ENCODE assay signal across 8 cellular contexts in genomic region chr22:20084547-20085413, GRCh38. TPM values are rescaled to one million over a fixed set of nuclear protein-coding genes. Genes with fewer than 3 reads are reported as not detected.
A peak's percentile ranks its signal among the peaks of the same experiment; 100 is the strongest.
DNase-seq lines count a peak whose midpoint lies in the region; ATAC-seq and TF ChIP-seq lines count a peak whose summit lies in the region.

No MANE protein-coding gene starts in this region.

- H3K4me1 Mint-ChIP-seq in CD4-positive, alpha-beta memory T cell, result peaks cover 33 to 57% (median 43%) of the 10 kb centered on the region in 4 donors
- peaks cover 53% of the 10 kb centered on the region for H3K4me1 Mint-ChIP-seq in activated naive CD8-positive, alpha-beta T cell treated with anti-CD3 and anti-CD28 coated beads, Interleukin-2, amount 50 U/mL, for 24 hours
- H3K4me1 Mint-ChIP-seq in stimulated activated memory B cell treated with anti-CD40 and anti-IgM and Interleukin-4, amounts not matched to agents 10 μg/mL and 1 μg/mL and 100 μg/mL, for 72 hours, result peaks cover 51% of the 10 kb centered on the region

- ATAC-seq in activated naive CD8-positive, alpha-beta T cell treated with anti-CD3 and anti-CD28 coated beads, Interleukin-2, amount 50 U/mL, for 24 hours, result no peak
- no peak for ATAC-seq in stimulated activated memory B cell treated with anti-CD40 and anti-IgM and Interleukin-4, amounts not matched to agents 10 μg/mL and 1 μg/mL and 100 μg/mL, for 72 hours
- no peak for ATAC-seq in HG02798 (IDR thresholded peaks at IDR 0.05; ENCODE audit: poor library complexity, unreplicated experiment)

- DNase-seq in CD4-positive, alpha-beta memory T cell, result no peak
- peak; percentile 51 for DNase-seq in activated naive CD8-positive, alpha-beta T cell treated with anti-CD3 and anti-CD28 coated beads, Interleukin-2, amount 50 U/mL, for 24 hours
- DNase-seq in mesendoderm (peak; percentile 68), GM19238 (ENCODE audit: insufficient read length, low spot score) (no peak), hepatic stellate cell (ENCODE audit: low spot score) (no peak)

- H2BK5ac ChIP-seq in mesendoderm (ENCODE audit: low read length), result no peak overlapping the region

- no CpG with 5 or more reads among the region's 23 CpGs for WGBS in mesendoderm (ENCODE audit: extremely low coverage, insufficient coverage, low lambda C conversion rate)

- no peaks in the 10 kb centered on the region for H3K9me3 Mint-ChIP-seq in CD4-positive, alpha-beta memory T cell
- H3K9me3 Mint-ChIP-seq in activated naive CD8-positive, alpha-beta T cell treated with anti-CD3 and anti-CD28 coated beads, Interleukin-2, amount 50 U/mL, for 24 hours, result no peaks in the 10 kb centered on the region
- H3K9me3 Mint-ChIP-seq in stimulated activated memory B cell treated with anti-CD40 and anti-IgM and Interleukin-4, amounts not matched to agents 10 μg/mL and 1 μg/mL and 100 μg/mL, for 72 hours, result no peaks in the 10 kb centered on the region

- no peak overlapping the region for H3K27ac ChIP-seq in CD4-positive, alpha-beta memory T cell (ENCODE audit: low read depth, low read length)
- peak overlapping the region; percentile 2 for H3K27ac ChIP-seq in HEK293 (ENCODE audit: extremely low read depth, low read depth, low read length)
- no peak overlapping the region for H3K27ac ChIP-seq in mesendoderm (ENCODE audit: low read depth, low read length)

- H4K5ac ChIP-seq in mesendoderm (ENCODE audit: low read length), result no peak overlapping the region

- H3K4me2 ChIP-seq in mesendoderm (ENCODE audit: low read length), result no peak overlapping the region

- H3K9ac ChIP-seq in mesendoderm (ENCODE audit: low read length), result peak overlapping the region; percentile 79

- H2BK15ac ChIP-seq in mesendoderm (replicated peaks; ENCODE audit: low read depth), result no peak overlapping the region

- H3K18ac ChIP-seq in mesendoderm (ENCODE audit: low read length), result no peak overlapping the region

- H3K56ac ChIP-seq in mesendoderm (ENCODE audit: low read length), result peak overlapping the region; percentile 80

- no peak overlapping the region for H3K4ac ChIP-seq in mesendoderm (ENCODE audit: low read depth, low read length)

- peak overlapping the region in 3 of 8 donors; percentile 10 to 61 (median 57) for H3K4me3 Mint-ChIP-seq in CD4-positive, alpha-beta memory T cell
- no peak overlapping the region for H3K4me3 Mint-ChIP-seq in activated naive CD8-positive, alpha-beta T cell treated with anti-CD3 and anti-CD28 coated beads, Interleukin-2, amount 50 U/mL, for 24 hours
- no peak overlapping the region for H3K4me3 Mint-ChIP-seq in stimulated activated memory B cell treated with anti-CD40 and anti-IgM and Interleukin-4, amounts not matched to agents 10 μg/mL and 1 μg/mL and 100 μg/mL, for 72 hours

- no peak overlapping the region for H2BK120ac ChIP-seq in mesendoderm (ENCODE audit: low read depth, low read length)

- intact Hi-C loops in CD4-positive, alpha-beta memory T cell (cut with micrococcal nuclease), result no loop called here

- TF ChIP-seq CTCF in HEK293 (tag by site-specific recombination; IDR thresholded peaks at IDR 0.05), result peak; percentile 76

- H3K36me3 Mint-ChIP-seq in CD4-positive, alpha-beta memory T cell, result peaks cover 37 to 44% of the 10 kb centered on the region in 2 donors
- peaks cover 44% of the 10 kb centered on the region for H3K36me3 Mint-ChIP-seq in activated naive CD8-positive, alpha-beta T cell treated with anti-CD3 and anti-CD28 coated beads, Interleukin-2, amount 50 U/mL, for 24 hours (ENCODE audit: low read depth)
- H3K36me3 Mint-ChIP-seq in stimulated activated memory B cell treated with anti-CD40 and anti-IgM and Interleukin-4, amounts not matched to agents 10 μg/mL and 1 μg/mL and 100 μg/mL, for 72 hours, result peaks cover 37% of the 10 kb centered on the region

- H2AK5ac ChIP-seq in mesendoderm (ENCODE audit: low read length), result peak overlapping the region; percentile 76

- H3K27me3 Mint-ChIP-seq in CD4-positive, alpha-beta memory T cell, result no peaks in the 10 kb centered on the region
- H3K27me3 Mint-ChIP-seq in activated naive CD8-positive, alpha-beta T cell treated with anti-CD3 and anti-CD28 coated beads, Interleukin-2, amount 50 U/mL, for 24 hours, result no peaks in the 10 kb centered on the region
- no peaks in the 10 kb centered on the region for H3K27me3 Mint-ChIP-seq in stimulated activated memory B cell treated with anti-CD40 and anti-IgM and Interleukin-4, amounts not matched to agents 10 μg/mL and 1 μg/mL and 100 μg/mL, for 72 hours

- H3K23ac ChIP-seq in mesendoderm (ENCODE audit: low read length), result peak overlapping the region; percentile 80

- POLR2A ChIA-PET in CD4-positive, alpha-beta memory T cell (lab: Charles Lee; ENCODE audit: partially characterized antibody), result no interaction called here
- POLR2A ChIA-PET in HEK293 (lab: Yijun Ruan, JAX), result interaction anchor here (0.7 kb wide), 1 partner anchor 34 kb away, joined by 3 read pairs; no protein-coding TSS in a partner anchor

- peaks cover 45% of the 10 kb centered on the region for H3K79me1 ChIP-seq in mesendoderm (ENCODE audit: low read length)

- CTCF ChIA-PET in CD4-positive, alpha-beta memory T cell (lab: Charles Lee; ENCODE audit: partially characterized antibody), result no interaction called here
- CTCF ChIA-PET in HEK293 (lab: Yijun Ruan, JAX), result interaction anchor here (0.6 to 2.6 kb wide), 9 partner anchors 9 to 69 kb away, joined by 3 to 11 read pairs (median 4); no protein-coding TSS in a partner anchor

- H3K4me3 ChIP-seq in CD4-positive, alpha-beta memory T cell (ENCODE audit: low read length in 2 of 2), result no peak overlapping the region
- no peak overlapping the region for H3K4me3 ChIP-seq in HEK293 (ENCODE audit: low read depth, low read length)
- no peak overlapping the region for H3K4me3 ChIP-seq in mesendoderm (ENCODE audit: low read length)

- H3K79me2 ChIP-seq in mesendoderm (ENCODE audit: control insufficient read depth, insufficient read depth, low read length), result peaks cover 64% of the 10 kb centered on the region

- H3K27ac Mint-ChIP-seq in CD4-positive, alpha-beta memory T cell, result peak overlapping the region in 4 of 7 donors; percentile 46 to 88 (median 56)
- peak overlapping the region; percentile 54 for H3K27ac Mint-ChIP-seq in activated naive CD8-positive, alpha-beta T cell treated with anti-CD3 and anti-CD28 coated beads, Interleukin-2, amount 50 U/mL, for 24 hours
- H3K27ac Mint-ChIP-seq in stimulated activated memory B cell treated with anti-CD40 and anti-IgM and Interleukin-4, amounts not matched to agents 10 μg/mL and 1 μg/mL and 100 μg/mL, for 72 hours, result no peak overlapping the region

- no peaks in the 10 kb centered on the region for H3K27me3 ChIP-seq in CD4-positive, alpha-beta memory T cell (ENCODE audit: insufficient read depth, low read length)
- H3K27me3 ChIP-seq in mesendoderm (ENCODE audit: insufficient read depth, low read length, poor library complexity), result no peaks in the 10 kb centered on the region

- H4K8ac ChIP-seq in mesendoderm (ENCODE audit: low read depth, low read length), result no peak overlapping the region

- peaks cover 42% of the 10 kb centered on the region for H3K36me3 ChIP-seq in CD4-positive, alpha-beta memory T cell (ENCODE audit: insufficient read depth, low read length)
- H3K36me3 ChIP-seq in HEK293 (ENCODE audit: control insufficient read depth in 2 of 2, insufficient read depth in 1 of 2, low read length in 2 of 2) (peaks cover 18 to 84% of the 10 kb centered on the region in 2 experiments), mesendoderm (ENCODE audit: control insufficient read depth, insufficient read depth, low read length) (peaks cover 31% of the 10 kb centered on the region)

- H3K4me1 ChIP-seq in CD4-positive, alpha-beta memory T cell (ENCODE audit: insufficient read depth, low read length), result peaks cover 43% of the 10 kb centered on the region
- H3K4me1 ChIP-seq in HEK293 (ENCODE audit: control insufficient read depth, insufficient read depth, low read length) (no peaks in the 10 kb centered on the region; the same call in 1 of the 2 replicates), mesendoderm (ENCODE audit: control insufficient read depth, low read depth, low read length) (peaks cover 18% of the 10 kb centered on the region)

- no peaks in the 10 kb centered on the region for H3K9me3 ChIP-seq in CD4-positive, alpha-beta memory T cell (ENCODE audit: control insufficient read depth in 1 of 2, low read length in 2 of 2)
- no peaks in the 10 kb centered on the region for H3K9me3 ChIP-seq in HEK293 (ENCODE audit: control insufficient read depth, insufficient read depth, low read depth, low read length)

TF ChIP-seq in HEK293, 187 proteins besides CTCF, POLR2A, EP300 and RAD21 (continues in another document):
- TF ChIP-seq SCRT1 (tag by site-specific recombination; IDR thresholded peaks at IDR 0.05; ENCODE audit: borderline replicate concordance), result 0 out of 2 replicates have a peak, but pooled peaks have one; percentile 34
- peak; percentile 39; the same call in 1 of the 2 replicates for TF ChIP-seq ZNF335 (tag by site-specific recombination; conservative IDR thresholded peaks at IDR 0.05)
- TF ChIP-seq ZFP69B (tag by site-specific recombination; IDR thresholded peaks at IDR 0.05), result peak; percentile 93
- 0 out of 2 replicates have a peak, but pooled peaks have one; percentile 24 for TF ChIP-seq ZIC2 (tag by site-specific recombination; IDR thresholded peaks at IDR 0.05)
- 0 out of 2 replicates have a peak, but pooled peaks have one; percentile 39 for TF ChIP-seq ZNF561 (tag by site-specific recombination; IDR thresholded peaks at IDR 0.05; ENCODE audit: borderline replicate concordance)
- peak; percentile 47; the same call in 1 of the 2 replicates for TF ChIP-seq ZNF2 (tag by site-specific recombination; IDR thresholded peaks at IDR 0.05)
- peak; percentile 61 for TF ChIP-seq ZBTB17 (tag by site-specific recombination; IDR thresholded peaks at IDR 0.05)
- 0 out of 2 replicates have a peak, but pooled peaks have one; percentile 24 for TF ChIP-seq ZFHX2 (tag by site-specific recombination; conservative IDR thresholded peaks at IDR 0.05)
- TF ChIP-seq PRDM1 (tag by site-specific recombination; IDR thresholded peaks at IDR 0.05), result no peak
- peak; percentile 68; the same call in 1 of the 2 replicates for TF ChIP-seq ZBTB48 (tag by site-specific recombination; IDR thresholded peaks at IDR 0.05)

RNA-seq across cellular contexts. Expression of gene DGCR8, which starts 4.7 kb away (rescaled TPM):
- total RNA-seq in CD4-positive, alpha-beta memory T cell, result 10 to 100 TPM; 47.6 to 48.2 TPM
- polyA plus RNA-seq in CD4-positive, alpha-beta memory T cell, result 1 to 10 TPM; 2.2 to 5.1 TPM
- 26.3 TPM for polyA plus RNA-seq in mesendoderm (2013, experiment 1 of 2)
- 27.0 TPM for polyA plus RNA-seq in mesendoderm (2013, experiment 2 of 2)

RNA-seq across cellular contexts. Expression of gene RANBP1, which starts 31.1 kb away (rescaled TPM):
- 10 to 100 TPM; 61.9 to 67.9 TPM for total RNA-seq in CD4-positive, alpha-beta memory T cell
- 100 to 1,000 TPM in 1 of 2 donors, 10 to 100 TPM in 1; 87.0 to 111 TPM for polyA plus RNA-seq in CD4-positive, alpha-beta memory T cell
- 750 TPM for polyA plus RNA-seq in mesendoderm (2013, experiment 1 of 2)
- 738 TPM for polyA plus RNA-seq in mesendoderm (2013, experiment 2 of 2)

RNA-seq across cellular contexts. Expression of gene TRMT2A, which starts 32.2 kb away (rescaled TPM):
- total RNA-seq in CD4-positive, alpha-beta memory T cell, result 100 to 1,000 TPM; 110 to 126 TPM
- polyA plus RNA-seq in CD4-positive, alpha-beta memory T cell, result 10 to 100 TPM; 28.0 to 37.5 TPM
- 22.5 TPM for polyA plus RNA-seq in mesendoderm (2013, experiment 1 of 2)
- 21.9 TPM for polyA plus RNA-seq in mesendoderm (2013, experiment 2 of 2)

RNA-seq across cellular contexts. Expression of gene ZDHHC8, which starts 46.8 kb away (rescaled TPM):
- 10 to 100 TPM; 80.0 to 81.7 TPM for total RNA-seq in CD4-positive, alpha-beta memory T cell
- 1 to 10 TPM; 1.0 to 7.0 TPM for polyA plus RNA-seq in CD4-positive, alpha-beta memory T cell
- polyA plus RNA-seq in mesendoderm (2013, experiment 1 of 2), result 24.9 TPM
- 24.7 TPM for polyA plus RNA-seq in mesendoderm (2013, experiment 2 of 2)

Comparison
In these comparisons a context has a peak if more than half of its experiments do, and no peak if none do; other contexts are left out.
1. DNase-seq: peak in activated naive CD8-positive, alpha-beta T cell treated with anti-CD3 and anti-CD28 coated beads, Interleukin-2, amount 50 U/mL, for 24 hours (single experiment) and mesendoderm (single experiment); none in CD4-positive, alpha-beta memory T cell (0 of 5), GM19238 (single experiment) and hepatic stellate cell (single experiment).